8 cellular contexts compared by ENCODE assay signal in genomic region chr18:37578886-37579513, GRCh38. TPM values are rescaled to one million over a fixed set of nuclear protein-coding genes. Genes with fewer than 3 reads are reported as not detected.
DNase-seq lines count a peak whose midpoint lies in the region; ATAC-seq and TF ChIP-seq lines count a peak whose summit lies in the region.

No MANE protein-coding gene starts in this region.

- in situ Hi-C loops in SK-MEL-5 (cut with HindIII; ENCODE audit: low pct_unique_long_range_greater_than_20kb, low sequenced_read_pairs), result no loop called here

- no peaks in the 10 kb centered on the region for H3K4me1 Mint-ChIP-seq in activated T-helper 2 cell treated with anti-CD3 and anti-CD28 coated beads, Interferon-gamma antibody, Interleukin-2, Interleukin-4, amounts not matched to agents 10 μg/mL and 5 μg/mL and 100 μg/mL, durations not matched to agents 14 hours and 24 hours and 36 hours (ENCODE audit: low read depth)

- H3K36me3 ChIP-seq in cardiac muscle cell (no peaks in the 10 kb centered on the region), kidney epithelial cell (ENCODE audit: control insufficient read depth, insufficient read depth, low read length) (no peaks in the 10 kb centered on the region)

- H3K4me3 ChIP-seq in cardiac muscle cell, result no peak overlapping the region
- H3K4me3 ChIP-seq in kidney epithelial cell (ENCODE audit: low read depth, low read length), result no peak overlapping the region

- intact Hi-C loops in Right ventricle myocardium superior (cut with DNase I), result no loop called here
- intact Hi-C loops in activated T-helper 2 cell treated with anti-CD3 and anti-CD28 coated beads, Interferon-gamma antibody, Interleukin-2, Interleukin-4, amounts not matched to agents 10 μg/mL and 5 μg/mL and 100 μg/mL, durations not matched to agents 14 hours and 24 hours and 36 hours (cut with micrococcal nuclease), result no loop called here

- no peak for ATAC-seq in Right ventricle myocardium superior (ENCODE audit: poor library complexity)
- ATAC-seq in HG03378 (IDR thresholded peaks at IDR 0.05; ENCODE audit: unreplicated experiment), result peak; percentile 74
- no peak for ATAC-seq in HG03135 (IDR thresholded peaks at IDR 0.05; ENCODE audit: unreplicated experiment)
- no peak for ATAC-seq in HG02973 (IDR thresholded peaks at IDR 0.05; ENCODE audit: unreplicated experiment)

- DNase-seq in cardiac muscle cell (ENCODE audit: low read depth in 1 of 2, low spot score in 1 of 2) (peak; percentile 11 to 70), Right ventricle myocardium superior (no peak), SK-MEL-5 (ENCODE audit: low read depth, low spot score) (peak; percentile 60), kidney epithelial cell (ENCODE audit: low read depth) (no peak)
- no peak for DNase-seq in activated T-helper 2 cell treated with anti-CD3 and anti-CD28 coated beads, Interferon-gamma antibody, Interleukin-2, Interleukin-4, amounts not matched to agents 10 μg/mL and 5 μg/mL and 100 μg/mL, durations not matched to agents 14 hours and 24 hours and 36 hours (ENCODE audit: low spot score)

- no peak overlapping the region for H3K27ac Mint-ChIP-seq in activated T-helper 2 cell treated with anti-CD3 and anti-CD28 coated beads, Interferon-gamma antibody, Interleukin-2, Interleukin-4, amounts not matched to agents 10 μg/mL and 5 μg/mL and 100 μg/mL, durations not matched to agents 14 hours and 24 hours and 36 hours

- H3K4me1 ChIP-seq in cardiac muscle cell (ENCODE audit: low read depth), result no peaks in the 10 kb centered on the region

- peak; percentile 67 for TF ChIP-seq CTCF in cardiac muscle cell (IDR thresholded peaks at IDR 0.05; ENCODE audit: low read depth, low read length)
- peak; percentile 55 for TF ChIP-seq CTCF in kidney epithelial cell (IDR thresholded peaks at IDR 0.05; ENCODE audit: insufficient read depth, low read length, poor library complexity, severe bottlenecking)

- no peak overlapping the region for H3K4me3 Mint-ChIP-seq in activated T-helper 2 cell treated with anti-CD3 and anti-CD28 coated beads, Interferon-gamma antibody, Interleukin-2, Interleukin-4, amounts not matched to agents 10 μg/mL and 5 μg/mL and 100 μg/mL, durations not matched to agents 14 hours and 24 hours and 36 hours (ENCODE audit: low read depth)

- no peaks in the 10 kb centered on the region for H3K36me3 Mint-ChIP-seq in activated T-helper 2 cell treated with anti-CD3 and anti-CD28 coated beads, Interferon-gamma antibody, Interleukin-2, Interleukin-4, amounts not matched to agents 10 μg/mL and 5 μg/mL and 100 μg/mL, durations not matched to agents 14 hours and 24 hours and 36 hours (ENCODE audit: low read depth)

- peaks cover 6% of the 10 kb centered on the region for H3K27me3 ChIP-seq in cardiac muscle cell
- peaks cover 10% of the 10 kb centered on the region for H3K27me3 ChIP-seq in kidney epithelial cell (ENCODE audit: control insufficient read depth, insufficient read depth, low read length)

- H3K27ac ChIP-seq in cardiac muscle cell, result no peak overlapping the region

- H3K9me3 Mint-ChIP-seq in activated T-helper 2 cell treated with anti-CD3 and anti-CD28 coated beads, Interferon-gamma antibody, Interleukin-2, Interleukin-4, amounts not matched to agents 10 μg/mL and 5 μg/mL and 100 μg/mL, durations not matched to agents 14 hours and 24 hours and 36 hours, result no peaks in the 10 kb centered on the region

- H3K9me3 ChIP-seq in cardiac muscle cell (ENCODE audit: low read depth), result no peaks in the 10 kb centered on the region

- no peaks in the 10 kb centered on the region for H3K27me3 Mint-ChIP-seq in activated T-helper 2 cell treated with anti-CD3 and anti-CD28 coated beads, Interferon-gamma antibody, Interleukin-2, Interleukin-4, amounts not matched to agents 10 μg/mL and 5 μg/mL and 100 μg/mL, durations not matched to agents 14 hours and 24 hours and 36 hours (ENCODE audit: low read depth)

RNA-seq across cellular contexts. Expression of gene CELF4, which starts 13.4 kb away (rescaled TPM):
- 0.35 and 1.6 TPM in 2 replicates for total RNA-seq in cardiac muscle cell
- polyA plus RNA-seq in cardiac muscle cell, result 2.1 and 4.3 TPM in 2 replicates
- 0.19 TPM for total RNA-seq in Right ventricle myocardium superior
- total RNA-seq in SK-MEL-5 (2014; rRNA removed; shearing (Covaris generic)), result not detected in 2 replicates
- not detected in 2 replicates for polyA plus RNA-seq in SK-MEL-5 (2015; cell fraction: cytosol; rRNA removed)
- not detected in 2 replicates for polyA plus RNA-seq in SK-MEL-5 (2015; cell fraction: nucleus; rRNA removed)
- 0.34 TPM in 1 of 2 replicates, not detected in the other for total RNA-seq in kidney epithelial cell
- total RNA-seq in activated T-helper 2 cell treated with anti-CD3 and anti-CD28 coated beads, Interferon-gamma antibody, Interleukin-2, Interleukin-4, amounts not matched to agents 10 μg/mL and 5 μg/mL and 100 μg/mL, durations not matched to agents 14 hours and 24 hours and 36 hours, result not detected in 2 replicates

Comparison
In these comparisons a context has a peak if more than half of its experiments do, and no peak if none do; other contexts are left out.
1. DNase-seq: peak in cardiac muscle cell (2 of 2) and SK-MEL-5 (single experiment); none in Right ventricle myocardium superior (single experiment), kidney epithelial cell (single experiment) and activated T-helper 2 cell treated with anti-CD3 and anti-CD28 coated beads, Interferon-gamma antibody, Interleukin-2, Interleukin-4, amounts not matched to agents 10 μg/mL and 5 μg/mL and 100 μg/mL, durations not matched to agents 14 hours and 24 hours and 36 hours (single experiment).